Comparison of ENCODE assay signal across 24 cellular contexts in the genomic region with DNA sequence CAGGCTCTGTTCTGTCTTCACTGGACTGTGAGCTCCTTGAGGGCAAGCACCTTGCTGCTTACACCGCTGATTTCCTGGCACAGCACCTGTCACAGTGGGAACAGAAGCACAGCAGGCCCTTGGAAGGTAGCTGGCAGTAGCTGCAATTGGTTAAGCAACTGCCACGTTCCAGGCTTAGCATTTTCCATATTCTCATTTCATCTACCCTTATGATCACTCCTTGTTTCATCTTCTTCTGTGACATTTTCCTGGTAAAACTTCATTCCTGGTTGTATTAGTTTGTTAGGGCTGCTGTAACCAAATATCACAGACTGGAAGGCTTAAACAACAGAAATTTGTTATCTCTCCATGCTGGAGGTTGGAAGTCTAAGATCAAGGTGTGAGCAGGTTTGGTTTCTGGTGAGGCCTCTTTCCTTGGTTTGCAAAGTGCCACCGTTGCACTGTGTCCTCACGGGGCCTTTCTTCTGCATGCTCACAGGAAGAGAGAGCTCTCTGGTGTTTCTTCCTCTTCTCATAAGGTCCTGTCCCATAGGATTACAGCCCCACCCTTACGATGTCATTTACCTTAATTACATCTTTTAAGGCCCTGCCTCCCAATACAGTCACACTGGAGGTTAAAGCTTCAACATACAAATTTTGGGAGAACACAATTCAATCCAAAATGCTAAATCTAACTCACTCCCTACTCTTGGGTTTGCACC.
A peak's percentile ranks its signal among the peaks of the same experiment; 100 is the strongest.
DNase-seq lines count a peak whose midpoint lies in the region; ATAC-seq, FAIRE-seq and TF ChIP-seq lines count a peak whose summit lies in the region.
"Had no signal": no experiment of that assay in that cellular context is flagged by ENCODE, and none has a peak within 500 bp of the region (broad histone marks: within the 10 kb centered on the region; RNA-seq: fewer than 3 reads in every experiment).

No MANE protein-coding gene starts in this region.

- TF ChIP-seq CTCF in mucosa of descending colon (IDR thresholded peaks at IDR 0.05) (no peak), GM13976 (IDR thresholded peaks at IDR 0.05; ENCODE audit: borderline replicate concordance, control extremely low read depth, extremely low read depth, insufficient read depth, missing control alignments) (no peak)

- ATAC-seq in mucosa of descending colon: peak; percentile 63
- ATAC-seq: GM12878 had no signal

- WGBS in small intestine, 3 donors: 66 to 78% (median 66%) methylated on average over 5 of the region's 5 CpGs

- intact Hi-C loops in mucosa of descending colon (cut with DNase I, micrococcal nuclease): no loop called here

- in situ Hi-C loops in GM13976 (cut with MboI; ENCODE audit: low sequenced_read_pairs, unreplicated experiment): no loop called here

- DNase-seq in mucosa of descending colon (no peak), small intestine (no peak), GM13976 (ENCODE audit: low spot score) (no peak)
- DNase-seq in activated CD4-positive, alpha-beta T cell treated with anti-CD3 and anti-CD28 coated beads for 48 hours: no peak
- DNase-seq: 8988T; ACHN; BE2C; C1 segment of cervical spinal cord; CD4-positive, alpha-beta memory T cell; CD4-positive, CD25-positive, alpha-beta regulatory T cell; CD8-positive, alpha-beta memory T cell; COR-L47; DMS 273 treated with DMSO at 0.1 percent for 48 hours; DMS153; DMS53; DMS79; DND-41; EL; GDM1 had no signal

- no peak overlapping the region; a peak in 1 of 22 replicates for H3K27ac ChIP-seq in BLaER1 treated with 17β-estradiol and CSF1 and Interleukin-3, amounts not matched to agents 10 nM and 100 nM
- H3K27ac ChIP-seq in small intestine (ENCODE audit: low read depth in 1 of 2, low read length in 1 of 2): no peak overlapping the region

- H3K4me2 ChIP-seq in BLaER1 treated with 17β-estradiol and CSF1 and Interleukin-3, amounts not matched to agents 10 nM and 100 nM: peak overlapping the region in 10 of 11 experiments; percentile 2 to 69 (median 40); a peak in 14 of 22 replicates

- H4K20me1 ChIP-seq in BLaER1 treated with 17β-estradiol and CSF1 and Interleukin-3, amounts not matched to agents 10 nM and 100 nM: no peaks in the 10 kb centered on the region

- no peak for FAIRE-seq in small intestine (lab: Jason Lieb, UNC)
- FAIRE-seq: A204.1, GM12878, GM12892, GM19239 had no signal

- no peaks in the 10 kb centered on the region for H3K36me3 ChIP-seq in BLaER1 treated with 17β-estradiol and CSF1 and Interleukin-3, amounts not matched to agents 10 nM and 100 nM
- H3K36me3 ChIP-seq in mucosa of descending colon (ENCODE audit: low read depth) (no peaks in the 10 kb centered on the region), small intestine (ENCODE audit: control insufficient read depth in 2 of 2, insufficient read depth in 2 of 2, low read length in 2 of 2) (no peaks in the 10 kb centered on the region)
- H3K36me3 ChIP-seq: BE2C had no signal

- H3K9ac ChIP-seq in BLaER1 treated with 17β-estradiol and CSF1 and Interleukin-3, amounts not matched to agents 10 nM and 100 nM: no peak overlapping the region

- peaks cover 0 to 47% (median 13%) of the 10 kb centered on the region in 10 experiments; a peak in 17 of 20 replicates for H3K4me1 ChIP-seq in BLaER1 treated with 17β-estradiol and CSF1 and Interleukin-3, amounts not matched to agents 10 nM and 100 nM
- H3K4me1 ChIP-seq in mucosa of descending colon (ENCODE audit: low read depth) (no peaks in the 10 kb centered on the region), small intestine (ENCODE audit: control insufficient read depth in 2 of 2, insufficient read depth in 1 of 2, low read depth in 1 of 2, low read length in 1 of 2) (no peaks in the 10 kb centered on the region)
- H3K4me1 ChIP-seq: BE2C had no signal

- no peaks in the 10 kb centered on the region for H3K9me3 ChIP-seq in BLaER1 treated with 17β-estradiol and CSF1 and Interleukin-3, amounts not matched to agents 10 nM and 100 nM (replicated peaks in 1 of 11)
- H3K9me3 ChIP-seq in mucosa of descending colon (no peaks in the 10 kb centered on the region), small intestine (ENCODE audit: control insufficient read depth, low read depth) (no peaks in the 10 kb centered on the region)
- H3K9me3 ChIP-seq: BE2C had no signal

- no peak overlapping the region for H3K4me3 ChIP-seq in BLaER1 treated with 17β-estradiol and CSF1 and Interleukin-3, amounts not matched to agents 10 nM and 100 nM
- H3K4me3 ChIP-seq in mucosa of descending colon: no peak overlapping the region
- H3K4me3 ChIP-seq in small intestine (ENCODE audit: low read depth in 1 of 2, low read length in 2 of 2): no peak overlapping the region
- H3K4me3 ChIP-seq: GM12878 had no signal

- no peaks in the 10 kb centered on the region for H3K27me3 ChIP-seq in BLaER1 treated with 17β-estradiol and CSF1 and Interleukin-3, amounts not matched to agents 10 nM and 100 nM
- H3K27me3 ChIP-seq in small intestine (ENCODE audit: control insufficient read depth in 2 of 2, insufficient read depth in 2 of 2, low read length in 2 of 2): no peaks in the 10 kb centered on the region
- H3K27me3 ChIP-seq: BE2C had no signal
